11 cellular contexts compared by ENCODE assay signal in the genomic region with DNA sequence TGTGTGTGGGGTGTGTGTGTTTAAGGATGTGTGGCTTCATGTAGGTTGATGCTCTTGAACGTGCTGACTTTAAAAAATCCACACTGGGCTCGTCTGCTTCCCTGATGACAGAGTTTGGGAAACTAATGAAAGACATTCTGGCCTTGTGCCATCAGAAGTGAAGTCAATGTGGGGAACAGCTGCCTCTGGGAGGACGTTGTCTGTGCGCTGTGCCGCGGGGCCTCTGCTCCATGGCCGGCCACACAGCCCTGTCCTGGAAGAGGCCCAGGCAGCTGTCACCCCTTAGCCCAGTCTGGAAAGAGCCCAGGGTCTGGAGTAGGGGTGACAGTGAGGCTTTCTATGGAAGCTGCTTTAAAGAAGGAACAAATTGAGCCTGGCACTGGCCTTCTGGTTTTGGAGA.
DNase-seq lines count a peak whose midpoint lies in the region; ATAC-seq and TF ChIP-seq lines count a peak whose summit lies in the region.
"Had no signal": no experiment of that assay in that cellular context is flagged by ENCODE, and none has a peak within 500 bp of the region (broad histone marks: within the 10 kb centered on the region; RNA-seq: fewer than 3 reads in every experiment).

No MANE protein-coding gene starts in this region.

- ATAC-seq in esophagus mucosa, result peak; percentile 30
- no peak for ATAC-seq in activated CD8-positive, alpha-beta T cell treated with anti-CD3 and anti-CD28 coated beads for 36 hours

- no peak for TF ChIP-seq CTCF in neutrophil (IDR thresholded peaks at IDR 0.05)
- TF ChIP-seq CTCF in OCI-LY7 (conservative IDR thresholded peaks at IDR 0.05; ENCODE audit: low read length), result no peak
- TF ChIP-seq CTCF in activated CD8-positive, alpha-beta T cell treated with anti-CD3 and anti-CD28 coated beads for 36 hours (IDR thresholded peaks at IDR 0.05), result no peak

- no peaks in the 10 kb centered on the region for H3K79me2 ChIP-seq in OCI-LY7 (ENCODE audit: insufficient read depth, low read depth, low read length)

- H3K27me3 Mint-ChIP-seq in activated CD8-positive, alpha-beta T cell treated with anti-CD3 and anti-CD28 coated beads for 36 hours, result no peaks in the 10 kb centered on the region

- H3K4me1 ChIP-seq in neutrophil (ENCODE audit: control insufficient read depth in 1 of 2, insufficient read depth in 1 of 2, low read depth in 1 of 2, low read length in 1 of 2), result peaks cover 0 to 4% of the 10 kb centered on the region in 2 experiments
- H3K4me1 ChIP-seq in OCI-LY7 (ENCODE audit: insufficient read depth, low read length, poor library complexity, severe bottlenecking), result no peaks in the 10 kb centered on the region

- no peaks in the 10 kb centered on the region for H3K27me3 ChIP-seq in neutrophil

- H3K9me3 Mint-ChIP-seq in activated CD8-positive, alpha-beta T cell treated with anti-CD3 and anti-CD28 coated beads for 36 hours, result no peaks in the 10 kb centered on the region

- no peaks in the 10 kb centered on the region for H3K4me1 Mint-ChIP-seq in activated CD8-positive, alpha-beta T cell treated with anti-CD3 and anti-CD28 coated beads for 36 hours (ENCODE audit: low read depth)

- POLR2A ChIA-PET in OCI-LY7 (lab: Charles Lee), result no interaction called here
- POLR2A ChIA-PET in activated CD8-positive, alpha-beta T cell treated with anti-CD3 and anti-CD28 coated beads for 36 hours (lab: Charles Lee), result no interaction called here

- H3K36me3 Mint-ChIP-seq in activated CD8-positive, alpha-beta T cell treated with anti-CD3 and anti-CD28 coated beads for 36 hours (ENCODE audit: low read depth), result no peaks in the 10 kb centered on the region

- H3K9me3 ChIP-seq in neutrophil (no peaks in the 10 kb centered on the region), OCI-LY7 (ENCODE audit: low read length) (no peaks in the 10 kb centered on the region)

- no peak overlapping the region for H2AFZ ChIP-seq in OCI-LY7 (ENCODE audit: low read length)

- no peaks in the 10 kb centered on the region for H3K9me2 ChIP-seq in OCI-LY7 (ENCODE audit: insufficient read depth, low read length)

- H3K27ac Mint-ChIP-seq in activated CD8-positive, alpha-beta T cell treated with anti-CD3 and anti-CD28 coated beads for 36 hours, result no peak overlapping the region
- H3K27ac Mint-ChIP-seq: H9 had no signal

- H3K4me2 ChIP-seq in OCI-LY7 (ENCODE audit: low read length), result no peak overlapping the region

- CTCF ChIA-PET in OCI-LY7 (lab: Charles Lee; ENCODE audit: unreplicated experiment), result no interaction called here
- CTCF ChIA-PET in activated CD8-positive, alpha-beta T cell treated with anti-CD3 and anti-CD28 coated beads for 36 hours (lab: Charles Lee), result no interaction called here

- no peaks in the 10 kb centered on the region for H4K20me1 ChIP-seq in OCI-LY7 (ENCODE audit: insufficient read depth, low read length)

- no peaks in the 10 kb centered on the region for H3K36me3 ChIP-seq in neutrophil
- no peaks in the 10 kb centered on the region for H3K36me3 ChIP-seq in OCI-LY7 (ENCODE audit: insufficient read depth, low read length)

- no TSS peak for BruUV-seq in OCI-LY7 (replicated peaks; lab: Mats Ljungman, UMichigan)

- H3K4me3 ChIP-seq in neutrophil (ENCODE audit: low read depth in 1 of 2, low read length in 1 of 2), result no peak overlapping the region
- H3K4me3 ChIP-seq in OCI-LY7 (ENCODE audit: low read depth, low read length, poor library complexity, severe bottlenecking), result no peak overlapping the region

- no peak overlapping the region for H3K4me3 Mint-ChIP-seq in activated CD8-positive, alpha-beta T cell treated with anti-CD3 and anti-CD28 coated beads for 36 hours
- H3K4me3 Mint-ChIP-seq: H9 had no signal

- intact Hi-C loops in OCI-LY7 (cut with micrococcal nuclease; ENCODE audit: unreplicated experiment), result loop anchor here (10.0 kb wide), 1 partner anchor 150 kb away; no protein-coding TSS in a partner anchor
- intact Hi-C loops in activated CD8-positive, alpha-beta T cell treated with anti-CD3 and anti-CD28 coated beads for 36 hours (cut with micrococcal nuclease), result no loop called here

- DNase-seq in DMS53 (lab: John Stamatoyannopoulos, UW) (peak; percentile 63), NCI-H345 (lab: John Stamatoyannopoulos, UW) (peak; percentile 63), OCI-LY7 (ENCODE audit: low spot score) (no peak), NCI-H524 treated with DMSO at 0.1 percent for 48 hours (lab: John Stamatoyannopoulos, UW) (no peak)
- no peak for DNase-seq in effector CD4-positive, alpha-beta T cell
- no peak for DNase-seq in activated CD8-positive, alpha-beta T cell treated with anti-CD3 and anti-CD28 coated beads for 36 hours
- DNase-seq: activated CD8-positive, alpha-beta memory T cell treated with anti-CD3 and anti-CD28 coated beads for 24 hours; H9; SW 1271 had no signal

- H3K27ac ChIP-seq in neutrophil (peak overlapping the region; percentile 45), OCI-LY7 (ENCODE audit: low read depth, low read length, poor library complexity, severe bottlenecking) (no peak overlapping the region)

Comparison
In these comparisons a context has a peak if more than half of its experiments do, and no peak if none do; other contexts are left out.
1. DNase-seq: peak in DMS53 (single experiment) and NCI-H345 (single experiment); none in OCI-LY7 (single experiment), effector CD4-positive, alpha-beta T cell (single experiment), NCI-H524 treated with DMSO at 0.1 percent for 48 hours (single experiment) and activated CD8-positive, alpha-beta T cell treated with anti-CD3 and anti-CD28 coated beads for 36 hours (single experiment).